8 cellular contexts compared by ENCODE assay signal in the genomic region with DNA sequence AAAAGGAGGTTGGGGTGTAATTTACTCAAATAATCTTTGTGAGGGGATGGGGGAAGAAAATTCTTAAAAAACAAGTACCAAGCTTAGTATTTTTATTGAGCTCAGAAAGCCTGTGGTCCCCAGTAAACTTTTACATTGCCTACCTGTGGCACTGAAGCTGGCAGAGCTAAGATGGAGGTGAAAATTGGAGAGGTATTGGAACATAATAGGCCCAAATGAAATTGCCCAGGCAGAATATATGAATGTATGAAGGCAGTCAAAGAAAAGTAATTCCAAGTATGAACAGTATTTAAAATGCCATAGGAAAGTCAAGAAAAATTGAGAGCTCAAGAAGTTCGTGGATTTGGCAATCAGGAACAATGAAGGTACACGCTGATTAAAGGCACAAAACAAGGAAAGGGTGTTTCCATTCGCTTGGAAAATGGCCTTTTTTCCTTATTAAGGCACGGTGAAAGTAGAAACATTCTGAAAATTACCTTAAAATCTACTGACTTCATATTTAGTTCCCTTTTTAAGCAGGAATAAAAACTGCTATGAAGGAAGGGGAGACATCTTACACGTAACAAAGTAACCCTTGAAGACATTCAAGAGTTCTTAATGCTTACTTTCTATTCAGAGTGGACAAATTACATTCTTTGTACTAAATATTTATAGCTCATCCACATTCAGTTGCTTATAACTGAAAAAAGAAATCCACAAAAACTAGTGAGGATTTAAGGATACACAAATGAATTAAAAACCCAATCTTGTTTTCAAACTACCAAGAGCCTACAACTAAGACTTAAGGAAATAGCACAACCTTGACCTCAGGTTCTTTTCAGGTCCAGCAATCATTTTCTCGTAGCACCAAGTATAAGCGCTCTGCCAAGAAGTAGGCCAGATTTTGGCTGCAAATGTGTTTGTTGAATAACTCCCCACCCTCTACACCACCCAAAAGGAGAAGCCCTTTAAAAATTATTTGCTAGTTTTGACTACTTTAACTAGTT. TPM values are rescaled to one million over a fixed set of nuclear protein-coding genes. Genes with fewer than 3 reads are reported as not detected.
DNase-seq lines count a peak whose midpoint lies in the region; ATAC-seq, FAIRE-seq and TF ChIP-seq lines count a peak whose summit lies in the region.

No MANE protein-coding gene starts in this region.

- CTCF ChIA-PET in activated CD4-positive, alpha-beta T cell treated with anti-CD3 and anti-CD28 coated beads for 36 hours (lab: Charles Lee) = interaction anchor here (0.5 to 9.0 kb wide), 7 partner anchors 9 to 258 kb away, joined by 3 to 128 read pairs (median 5); no protein-coding TSS in a partner anchor
- CTCF ChIA-PET in activated CD8-positive, alpha-beta T cell treated with anti-CD3 and anti-CD28 coated beads for 36 hours (lab: Charles Lee) = interaction anchor here (0.7 to 14.7 kb wide), 9 partner anchors 9 to 258 kb away, joined by 3 to 210 read pairs (median 3); no protein-coding TSS in a partner anchor

- peaks cover 82% of the 10 kb centered on the region for H3K36me3 Mint-ChIP-seq in activated CD4-positive, alpha-beta T cell treated with anti-CD3 and anti-CD28 coated beads for 36 hours (ENCODE audit: low read depth)
- H3K36me3 Mint-ChIP-seq in activated CD8-positive, alpha-beta T cell treated with anti-CD3 and anti-CD28 coated beads for 36 hours (ENCODE audit: low read depth) = peaks cover 80% of the 10 kb centered on the region

- FAIRE-seq in small intestine (lab: Jason Lieb, UNC) = no peak

- POLR2A ChIA-PET in activated CD4-positive, alpha-beta T cell treated with anti-CD3 and anti-CD28 coated beads for 36 hours (lab: Charles Lee) = interaction anchor here (0.6 to 10.1 kb wide), 8 partner anchors 8 to 1668 kb away, joined by 3 to 138 read pairs (median 3); no protein-coding TSS in a partner anchor
- POLR2A ChIA-PET in activated CD8-positive, alpha-beta T cell treated with anti-CD3 and anti-CD28 coated beads for 36 hours (lab: Charles Lee) = interaction anchor here (0.6 to 10.1 kb wide), 12 partner anchors 8 to 1712 kb away, joined by 3 to 186 read pairs (median 5); no protein-coding TSS in a partner anchor

- H3K27ac Mint-ChIP-seq in activated CD4-positive, alpha-beta T cell treated with anti-CD3 and anti-CD28 coated beads for 36 hours = peak overlapping the region; percentile 100
- H3K27ac Mint-ChIP-seq in activated CD8-positive, alpha-beta T cell treated with anti-CD3 and anti-CD28 coated beads for 36 hours = peak overlapping the region; percentile 100

- no peak for TF ChIP-seq CTCF in activated CD8-positive, alpha-beta T cell treated with anti-CD3 and anti-CD28 coated beads for 36 hours (IDR thresholded peaks at IDR 0.05)

- peaks cover 32% of the 10 kb centered on the region for H3K4me1 Mint-ChIP-seq in activated CD4-positive, alpha-beta T cell treated with anti-CD3 and anti-CD28 coated beads for 36 hours
- peaks cover 27% of the 10 kb centered on the region for H3K4me1 Mint-ChIP-seq in activated CD8-positive, alpha-beta T cell treated with anti-CD3 and anti-CD28 coated beads for 36 hours (ENCODE audit: low read depth)

- intact Hi-C loops in activated CD4-positive, alpha-beta T cell treated with anti-CD3 and anti-CD28 coated beads for 36 hours (cut with DNase I, micrococcal nuclease) = loop anchor here (5.0 to 10.0 kb wide), 8 partner anchors 286 to 1856 kb away; a partner anchor contains a TSS
- intact Hi-C loops in activated CD8-positive, alpha-beta T cell treated with anti-CD3 and anti-CD28 coated beads for 36 hours (cut with micrococcal nuclease) = loop anchor here (1.0 to 2.0 kb wide), 3 partner anchors 25 to 66 kb away; no protein-coding TSS in a partner anchor

- H3K27ac ChIP-seq in small intestine (ENCODE audit: low read depth in 1 of 2, low read length in 1 of 2) = peak overlapping the region; percentile 62 to 83

- 0 to 1% (median 1%) methylated on average over 7 of the region's 7 CpGs for WGBS in small intestine, 3 donors

- H3K27me3 ChIP-seq in iPS-15b (ENCODE audit: control insufficient read depth, insufficient read depth, low read length) (no peaks in the 10 kb centered on the region), small intestine (ENCODE audit: control insufficient read depth in 2 of 2, insufficient read depth in 2 of 2, low read length in 2 of 2) (no peaks in the 10 kb centered on the region)

- no peak for ATAC-seq in activated CD4-positive, alpha-beta T cell treated with anti-CD3 and anti-CD28 coated beads for 36 hours
- ATAC-seq in activated CD8-positive, alpha-beta T cell treated with anti-CD3 and anti-CD28 coated beads for 36 hours = no peak
- ATAC-seq in HG03354 (IDR thresholded peaks at IDR 0.05; ENCODE audit: poor library complexity, severe bottlenecking, unreplicated experiment) (no peak), GM19351 (IDR thresholded peaks at IDR 0.05; ENCODE audit: unreplicated experiment) (no peak), HG03342 (IDR thresholded peaks at IDR 0.05; ENCODE audit: unreplicated experiment) (no peak)

- no peaks in the 10 kb centered on the region for H3K36me3 ChIP-seq in iPS-15b (ENCODE audit: control insufficient read depth, insufficient read depth, low read length)
- H3K36me3 ChIP-seq in small intestine (ENCODE audit: control insufficient read depth in 2 of 2, insufficient read depth in 2 of 2, low read length in 2 of 2) = peaks cover 0 to 3% of the 10 kb centered on the region in 2 donors

- no peaks in the 10 kb centered on the region for H3K27me3 Mint-ChIP-seq in activated CD4-positive, alpha-beta T cell treated with anti-CD3 and anti-CD28 coated beads for 36 hours
- H3K27me3 Mint-ChIP-seq in activated CD8-positive, alpha-beta T cell treated with anti-CD3 and anti-CD28 coated beads for 36 hours = no peaks in the 10 kb centered on the region

- H3K4me1 ChIP-seq in iPS-15b (ENCODE audit: control insufficient read depth, insufficient read depth, low read length) = peaks cover 4% of the 10 kb centered on the region
- H3K4me1 ChIP-seq in small intestine (ENCODE audit: control insufficient read depth in 2 of 2, insufficient read depth in 1 of 2, low read depth in 1 of 2, low read length in 1 of 2) = peaks cover 0 to 10% of the 10 kb centered on the region in 2 donors

- H3K9ac ChIP-seq in iPS-15b (ENCODE audit: low read depth, low read length) = peak overlapping the region; percentile 100

- H3K4me3 ChIP-seq in iPS-15b (ENCODE audit: low read depth, low read length) (peak overlapping the region; percentile 100), small intestine (ENCODE audit: low read depth in 1 of 2, low read length in 2 of 2) (peak overlapping the region; percentile 47 to 60)

- no peaks in the 10 kb centered on the region for H3K9me3 ChIP-seq in iPS-15b (ENCODE audit: control insufficient read depth, insufficient read depth, low read length)
- H3K9me3 ChIP-seq in small intestine (ENCODE audit: control insufficient read depth, low read depth) = no peaks in the 10 kb centered on the region

- H3K9me3 Mint-ChIP-seq in activated CD4-positive, alpha-beta T cell treated with anti-CD3 and anti-CD28 coated beads for 36 hours (ENCODE audit: low read depth) = no peaks in the 10 kb centered on the region
- no peaks in the 10 kb centered on the region for H3K9me3 Mint-ChIP-seq in activated CD8-positive, alpha-beta T cell treated with anti-CD3 and anti-CD28 coated beads for 36 hours

- no peak for DNase-seq in activated CD4-positive, alpha-beta T cell treated with anti-CD3 and anti-CD28 coated beads for 36 hours
- no peak for DNase-seq in activated CD4-positive, alpha-beta T cell treated with anti-CD3 and anti-CD28 coated beads, Interleukin-2, amount 50 U/mL, for 1 hour
- DNase-seq in activated CD8-positive, alpha-beta T cell treated with anti-CD3 and anti-CD28 coated beads for 36 hours = no peak
- peak; percentile 49 for DNase-seq in small intestine

- peak overlapping the region; percentile 96 for H3K4me3 Mint-ChIP-seq in activated CD4-positive, alpha-beta T cell treated with anti-CD3 and anti-CD28 coated beads for 36 hours
- peak overlapping the region; percentile 100 for H3K4me3 Mint-ChIP-seq in activated CD8-positive, alpha-beta T cell treated with anti-CD3 and anti-CD28 coated beads for 36 hours

RNA-seq across cellular contexts. Expression of a gene that starts 3.2 kb away (rescaled TPM):
- 10 to 100 TPM; 94.4 to 99.3 TPM for total RNA-seq in activated CD4-positive, alpha-beta T cell treated with anti-CD3 and anti-CD28 coated beads for 36 hours
- 10 to 100 TPM; 94.7 to 98.4 TPM for total RNA-seq in activated CD8-positive, alpha-beta T cell treated with anti-CD3 and anti-CD28 coated beads for 36 hours
- 10 to 100 TPM; 11.1 to 20.0 (median 12.5) TPM for polyA plus RNA-seq in small intestine
